23 cellular contexts compared by ENCODE assay signal in genomic region chr4:100805547-100805946, GRCh38.
"Had no signal": no experiment of that assay in that cellular context is flagged by ENCODE, and none has a peak within 500 bp of the region (broad histone marks: within the 10 kb centered on the region; RNA-seq: fewer than 3 reads in every experiment).

No MANE protein-coding gene starts in this region.

- DNase-seq: effector memory CD4-positive, alpha-beta T cell; gastrocnemius medialis; heart right ventricle; hypothalamus; kidney; left cardiac atrium; left ventricle myocardium inferior; mesenchymal stem cell; naive B cell; psoas muscle; retina; right lobe of liver; stimulated activated CD4-positive, alpha-beta T cell treated with anti-CD3 and anti-CD28 coated beads, Interleukin-15, amount 100 ng/mL, for 24 hours; stimulated activated CD4-positive, alpha-beta T cell treated with anti-CD3 and anti-CD28 coated beads, Interleukin-1b, Interleukin-23, amount 100 ng/mL, for 48 hours; stimulated activated CD4-positive, alpha-beta T cell treated with anti-CD3 and anti-CD28 coated beads, Interleukin-4, amount 100 ng/mL, for 24 hours; upper lobe of right lung had no signal

- ATAC-seq: gastrocnemius medialis; heart right ventricle; left cardiac atrium; psoas muscle; right lobe of liver; stimulated activated memory B cell treated with anti-CD40 and anti-IgM and Interleukin-4, amounts not matched to agents 10 μg/mL and 1 μg/mL and 100 μg/mL, for 72 hours; upper lobe of right lung had no signal

- H3K4me1 ChIP-seq: esophagus muscularis mucosa, gastrocnemius medialis, heart right ventricle, left ventricle myocardium inferior, parathyroid adenoma, psoas muscle, right lobe of liver, tibial nerve, upper lobe of right lung, vagina had no signal

- H3K4me3 ChIP-seq: esophagus muscularis mucosa, gastrocnemius medialis, heart right ventricle, left ventricle myocardium inferior, lung, psoas muscle, right lobe of liver, tibial nerve, upper lobe of right lung, vagina had no signal

- H3K36me3 ChIP-seq: esophagus muscularis mucosa, gastrocnemius medialis, heart right ventricle, left ventricle myocardium inferior, right lobe of liver, tibial nerve, upper lobe of right lung, vagina had no signal

- H3K27me3 ChIP-seq: esophagus muscularis mucosa, gastrocnemius medialis, heart right ventricle, right lobe of liver, tibial nerve, upper lobe of right lung, vagina had no signal

- H3K9me3 ChIP-seq: esophagus muscularis mucosa, gastrocnemius medialis, psoas muscle, right lobe of liver, tibial nerve, upper lobe of right lung, vagina had no signal

- H3K27ac ChIP-seq: epithelial cell of prostate, esophagus muscularis mucosa, gastrocnemius medialis, heart right ventricle, left ventricle myocardium inferior, parathyroid adenoma, psoas muscle, right lobe of liver, tibial nerve, upper lobe of right lung, vagina had no signal
